ENCODE assay signal across 17 cellular contexts in genomic region chr3:127762787-127763105, GRCh38. TPM values are rescaled to one million over a fixed set of nuclear protein-coding genes. Genes with fewer than 3 reads are reported as not detected.
DNase-seq lines count a peak whose midpoint lies in the region; ATAC-seq and TF ChIP-seq lines count a peak whose summit lies in the region.
"Had no signal": no experiment of that assay in that cellular context is flagged by ENCODE, and none has a peak within 500 bp of the region (broad histone marks: within the 10 kb centered on the region; RNA-seq: fewer than 3 reads in every experiment).

No MANE protein-coding gene starts in this region.

- H3K9me3 ChIP-seq in right atrium auricular region = peaks cover 0 to 5% of the 10 kb centered on the region in 2 donors

- H3K27ac ChIP-seq in right atrium auricular region = peak overlapping the region; percentile 77 to 82

- H3K27ac Mint-ChIP-seq in brain (peak overlapping the region; percentile 17 to 97 (median 92)), osteocyte (ENCODE audit: unreplicated experiment) (peak overlapping the region; percentile 81)
- H3K27ac Mint-ChIP-seq: activated CD4-positive, alpha-beta T cell treated with anti-CD3 and anti-CD28 coated beads for 36 hours; activated naive CD4-positive, alpha-beta T cell treated with anti-CD3 and anti-CD28 coated beads, Interleukin-2, amount 10 ng/mL, durations not matched to agents 7 days and 5 days had no signal

- no peak for TF ChIP-seq POLR2A in erythroblast (IDR thresholded peaks at IDR 0.05; ENCODE audit: low read length)

- peaks cover 5% of the 10 kb centered on the region for H3K36me3 ChIP-seq in right atrium auricular region

- intact Hi-C loops in left ventricle myocardium superior (cut with micrococcal nuclease) = no loop called here

- no peak for TF ChIP-seq CTCF in right atrium auricular region (IDR thresholded peaks at IDR 0.05)
- no peak for TF ChIP-seq CTCF in brain (conservative IDR thresholded peaks at IDR 0.05)
- TF ChIP-seq CTCF in osteocyte (IDR thresholded peaks at IDR 0.05) = no peak

- no peaks in the 10 kb centered on the region for H3K27me3 ChIP-seq in right atrium auricular region

- H3K4me1 Mint-ChIP-seq in brain (peaks cover 49% of the 10 kb centered on the region), osteocyte (ENCODE audit: unreplicated experiment) (peaks cover 62% of the 10 kb centered on the region)

- peaks cover 0 to 48% of the 10 kb centered on the region in 2 donors for H3K4me1 ChIP-seq in right atrium auricular region

- no peak for ATAC-seq in left ventricle myocardium superior
- no peak for ATAC-seq in GM21723 (IDR thresholded peaks at IDR 0.05; ENCODE audit: unreplicated experiment)

- no peak overlapping the region for H3K4me3 ChIP-seq in right atrium auricular region

- no peak for DNase-seq in right atrium auricular region (ENCODE audit: low spot score)
- no peak for DNase-seq in left ventricle myocardium superior
- DNase-seq in osteocyte (ENCODE audit: extremely low spot score, unreplicated experiment) = no peak
- no peak for DNase-seq in erythroblast (lab: John Stamatoyannopoulos, UW)
- DNase-seq in NCI-H2081 treated with DMSO at 0.1 percent for 48 hours (lab: John Stamatoyannopoulos, UW) = no peak
- DNase-seq in NCI-H2029 (lab: John Stamatoyannopoulos, UW) = no peak
- DNase-seq: activated CD4-positive, alpha-beta T cell treated with anti-CD3 and anti-CD28 coated beads for 36 hours; activated naive CD4-positive, alpha-beta T cell treated with anti-CD3 and anti-CD28 coated beads, Interleukin-2, amount 10 ng/mL, durations not matched to agents 7 days and 5 days; activated T-cell treated with anti-CD3 and anti-CD28 coated beads for 4 hours; effector memory CD4-positive, alpha-beta T cell; SIG-M5; stimulated activated CD4-positive, alpha-beta T cell treated with anti-CD3 and anti-CD28 coated beads, Interleukin-2, amount 100 ng/mL, for 48 hours; stimulated activated CD8-positive, alpha-beta memory T cell treated with anti-CD3 and anti-CD28 coated beads, Interleukin-4, amount 100 ng/mL, for 48 hours had no signal

- H3K9me3 Mint-ChIP-seq in brain (peaks cover 9 to 26% (median 15%) of the 10 kb centered on the region in 5 experiments), osteocyte (ENCODE audit: unreplicated experiment) (peaks cover 1% of the 10 kb centered on the region)
- H3K9me3 Mint-ChIP-seq: activated naive CD4-positive, alpha-beta T cell treated with anti-CD3 and anti-CD28 coated beads, Interleukin-2, amount 10 ng/mL, durations not matched to agents 7 days and 5 days had no signal

- H3K27me3 Mint-ChIP-seq in brain (no peaks in the 10 kb centered on the region), osteocyte (ENCODE audit: unreplicated experiment) (no peaks in the 10 kb centered on the region)

- H3K36me3 Mint-ChIP-seq in brain = peaks cover 8% of the 10 kb centered on the region
- peaks cover 15% of the 10 kb centered on the region for H3K36me3 Mint-ChIP-seq in osteocyte (ENCODE audit: unreplicated experiment)
- H3K36me3 Mint-ChIP-seq: activated naive CD4-positive, alpha-beta T cell treated with anti-CD3 and anti-CD28 coated beads, Interleukin-2, amount 10 ng/mL, durations not matched to agents 7 days and 5 days had no signal

- H3K4me3 Mint-ChIP-seq in brain = peak overlapping the region in 1 of 5 experiments; percentile 25
- H3K4me3 Mint-ChIP-seq in osteocyte (ENCODE audit: unreplicated experiment) = no peak overlapping the region
- H3K4me3 Mint-ChIP-seq: activated CD4-positive, alpha-beta T cell treated with anti-CD3 and anti-CD28 coated beads for 36 hours; activated naive CD4-positive, alpha-beta T cell treated with anti-CD3 and anti-CD28 coated beads, Interleukin-2, amount 10 ng/mL, durations not matched to agents 7 days and 5 days; neural crest cell had no signal

RNA-seq across cellular contexts. Expression of gene MGLL, which starts 59.6 kb away (rescaled TPM):
- 10 to 100 TPM; 36.3 to 46.4 TPM for total RNA-seq in right atrium auricular region
- 94.3 TPM for total RNA-seq in left ventricle myocardium superior
- 58.2 TPM for polyA plus RNA-seq in brain (ENCODE audit: insufficient read depth, low read depth, low replicate concordance)
- total RNA-seq in osteocyte = 102 and 112 TPM in 2 replicates
- total RNA-seq: G401 had no signal
